In the genomic region with DNA sequence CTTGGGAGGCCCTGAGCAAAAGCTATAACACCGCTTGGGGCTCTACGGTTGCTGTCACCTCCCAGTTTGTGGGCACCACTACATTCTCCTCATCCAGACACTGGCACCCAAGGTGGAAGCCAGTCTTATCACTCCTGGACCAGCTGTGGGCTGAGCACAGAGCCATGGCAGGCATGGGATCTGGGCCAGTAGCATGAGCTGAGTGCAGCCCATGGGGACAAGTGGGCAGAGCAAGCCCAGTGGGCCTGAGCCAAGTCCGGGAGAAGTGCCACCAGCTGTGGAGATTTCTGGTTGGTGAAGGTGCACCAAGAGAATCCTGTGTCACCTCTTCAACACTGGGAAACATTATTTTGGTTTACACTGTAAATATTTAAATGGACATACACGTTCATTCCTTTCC, we compare ENCODE assay signal across 20 cellular contexts.
DNase-seq lines count a peak whose midpoint lies in the region; ATAC-seq and TF ChIP-seq lines count a peak whose summit lies in the region.
"Had no signal": no experiment of that assay in that cellular context is flagged by ENCODE, and none has a peak within 500 bp of the region (broad histone marks: within the 10 kb centered on the region; RNA-seq: fewer than 3 reads in every experiment).

No MANE protein-coding gene starts in this region.

- DNase-seq in activated effector memory CD4-positive, alpha-beta T cell treated with anti-CD3 and anti-CD28 coated beads, Interleukin-2, amount 50 U/mL, for 16 hours, result peak; percentile 55
- DNase-seq in activated effector memory CD4-positive, alpha-beta T cell treated with Interleukin-2 at 50 U/mL for 16 hours, result no peak
- DNase-seq in neural progenitor cell (ENCODE audit: low spot score), result no peak
- DNase-seq in spleen, result peak; percentile 55
- DNase-seq in upper lobe of right lung, result no peak
- DNase-seq in left cardiac atrium, result no peak
- no peak for DNase-seq in H9
- DNase-seq: Caco-2; CD4-positive, CD25-positive, alpha-beta regulatory T cell; CD8-positive, alpha-beta T cell; DMS153; DND-41; GM23248; HFFc6 had no signal

- H4K20me1 ChIP-seq in neural progenitor cell (ENCODE audit: low read depth), result no peaks in the 10 kb centered on the region
- H4K20me1 ChIP-seq in H9 (ENCODE audit: control insufficient read depth, insufficient read depth, insufficient read length), result no peaks in the 10 kb centered on the region
- H4K20me1 ChIP-seq: BLaER1 had no signal

- H3K4me1 ChIP-seq in neural progenitor cell, result no peaks in the 10 kb centered on the region
- H3K4me1 ChIP-seq in spleen, result no peaks in the 10 kb centered on the region
- H3K4me1 ChIP-seq in upper lobe of right lung, result no peaks in the 10 kb centered on the region
- no peaks in the 10 kb centered on the region for H3K4me1 ChIP-seq in H9 (ENCODE audit: insufficient read depth, low read length)
- H3K4me1 ChIP-seq: BLaER1, Caco-2, HAP-1 had no signal

- H3K9ac ChIP-seq in neural progenitor cell (no peak overlapping the region), H9 (ENCODE audit: extremely low read depth, insufficient read length, low read length) (no peak overlapping the region)
- H3K9ac ChIP-seq: BLaER1, GM23248 had no signal

- H3K36me3 Mint-ChIP-seq in neural progenitor cell (no peaks in the 10 kb centered on the region), H9 (ENCODE audit: insufficient read depth in 1 of 3, low read depth in 3 of 3) (peaks cover 0 to 12% (median 0%) of the 10 kb centered on the region in 3 experiments; a peak in 3 of 7 replicates)
- H3K36me3 Mint-ChIP-seq: CD4-positive, CD25-positive, alpha-beta regulatory T cell; CD8-positive, alpha-beta T cell had no signal

- WGBS in spleen, 5 donors, result 70 to 88% (median 84%) methylated on average over 4 of the region's 4 CpGs
- no CpG with 5 or more reads among the region's 4 CpGs for WGBS in H9 (ENCODE audit: extremely low coverage, insufficient read length, low lambda C conversion rate)

- no peak overlapping the region for H2BK5ac ChIP-seq in H9 (ENCODE audit: insufficient read length, low read length)

- no peak overlapping the region for H2BK15ac ChIP-seq in H9 (ENCODE audit: low read depth, low read length)

- no peak overlapping the region for H4K5ac ChIP-seq in H9 (ENCODE audit: insufficient read length, low read depth, low read length)

- H3K4me1 Mint-ChIP-seq in neural progenitor cell (no peaks in the 10 kb centered on the region), H9 (no peaks in the 10 kb centered on the region)
- H3K4me1 Mint-ChIP-seq: B cell; CD4-positive, CD25-positive, alpha-beta regulatory T cell had no signal

- no peaks in the 10 kb centered on the region for H3K36me3 ChIP-seq in neural progenitor cell
- H3K36me3 ChIP-seq in spleen, result no peaks in the 10 kb centered on the region
- no peaks in the 10 kb centered on the region for H3K36me3 ChIP-seq in upper lobe of right lung
- H3K36me3 ChIP-seq: BLaER1, HAP-1 had no signal

- H3K79me2 ChIP-seq in neural progenitor cell (ENCODE audit: low read depth) (no peaks in the 10 kb centered on the region), H9 (ENCODE audit: insufficient read depth, low read length) (no peaks in the 10 kb centered on the region)

- H3K27ac Mint-ChIP-seq in neural progenitor cell, result no peak overlapping the region
- no peak overlapping the region for H3K27ac Mint-ChIP-seq in H9
- H3K27ac Mint-ChIP-seq: B cell; CD4-positive, CD25-positive, alpha-beta regulatory T cell; CD8-positive, alpha-beta T cell; HFFc6 had no signal

- H3K23ac ChIP-seq in H9 (ENCODE audit: insufficient read length, low read depth, low read length), result no peak overlapping the region

- H3K27me3 ChIP-seq in neural progenitor cell (no peaks in the 10 kb centered on the region), spleen (replicated peaks in 1 of 7) (no peaks in the 10 kb centered on the region), upper lobe of right lung (no peaks in the 10 kb centered on the region), H9 (ENCODE audit: insufficient read depth, low read length) (no peaks in the 10 kb centered on the region)
- H3K27me3 ChIP-seq: BLaER1 had no signal

- H3F3A ChIP-seq in neural progenitor cell (ENCODE audit: low read depth), result no peaks in the 10 kb centered on the region

- H3K79me1 ChIP-seq in H9 (ENCODE audit: insufficient read depth, low read depth, low read length, poor library complexity, severe bottlenecking), result no peaks in the 10 kb centered on the region

- H4K8ac ChIP-seq in H9 (replicated peaks; ENCODE audit: insufficient read length, low read depth, low read length), result no peak overlapping the region

- H2AFZ ChIP-seq in neural progenitor cell (replicated peaks) (peak overlapping the region; percentile 45), H9 (ENCODE audit: low read length) (no peak overlapping the region)
- H2AFZ ChIP-seq: GM23248 had no signal

- H3K4me3 Mint-ChIP-seq in neural progenitor cell (no peak overlapping the region), H9 (no peak overlapping the region)
- H3K4me3 Mint-ChIP-seq: B cell; CD4-positive, CD25-positive, alpha-beta regulatory T cell; CD8-positive, alpha-beta T cell; HFFc6 had no signal

- peak; percentile 26 for ATAC-seq in upper lobe of right lung
- no peak for ATAC-seq in HG02840 (IDR thresholded peaks at IDR 0.05; ENCODE audit: low FRiP score, unreplicated experiment)
- ATAC-seq in left cardiac atrium, result no peak
- ATAC-seq: CD8-positive, alpha-beta T cell had no signal

- no peak overlapping the region for H2AK5ac ChIP-seq in H9 (ENCODE audit: insufficient read length, low read length)

- H3K9me3 ChIP-seq in neural progenitor cell (ENCODE audit: low read depth) (no peaks in the 10 kb centered on the region), spleen (peaks cover 0 to 46% (median 25%) of the 10 kb centered on the region in 8 donors), upper lobe of right lung (peaks cover 3% of the 10 kb centered on the region), H9 (ENCODE audit: control insufficient read depth, low read depth, low read length) (no peaks in the 10 kb centered on the region)
- H3K9me3 ChIP-seq: Caco-2, HAP-1 had no signal

- no peak overlapping the region for H3K4me2 ChIP-seq in neural progenitor cell
- no peak overlapping the region for H3K4me2 ChIP-seq in H9 (ENCODE audit: insufficient read depth, insufficient read length, low read length)
- H3K4me2 ChIP-seq: BLaER1 had no signal

- H3T11ph ChIP-seq in H9 (ENCODE audit: low read length), result no peak overlapping the region

- H3K27me3 Mint-ChIP-seq in neural progenitor cell (ENCODE audit: insufficient read depth, low read depth) (no peaks in the 10 kb centered on the region), H9 (ENCODE audit: low read depth) (no peaks in the 10 kb centered on the region)
- H3K27me3 Mint-ChIP-seq: B cell; CD4-positive, CD25-positive, alpha-beta regulatory T cell had no signal

- no peak overlapping the region for H2BK12ac ChIP-seq in H9 (ENCODE audit: insufficient read length, low read depth, low read length)

- no peak overlapping the region for H3K56ac ChIP-seq in H9 (ENCODE audit: insufficient read length, low read depth, low read length)

- TF ChIP-seq CTCF in neural progenitor cell (IDR thresholded peaks at IDR 0.05) (no peak), spleen (IDR thresholded peaks at IDR 0.05 in 8 of 11, conservative IDR thresholded peaks at IDR 0.05 in 3 of 11) (no peak), upper lobe of right lung (IDR thresholded peaks at IDR 0.05) (no peak), H9 (conservative IDR thresholded peaks at IDR 0.05) (no peak)

- H3K23me2 ChIP-seq in H9 (ENCODE audit: insufficient read length, low read depth, low read length, poor library complexity, severe bottlenecking), result no peaks in the 10 kb centered on the region

- no peak overlapping the region for H2BK20ac ChIP-seq in H9 (ENCODE audit: low read depth, low read length, poor library complexity, severe bottlenecking)

- H3K18ac ChIP-seq in H9 (ENCODE audit: insufficient read length, low read depth, low read length), result no peak overlapping the region

- no peak overlapping the region for H3K4ac ChIP-seq in H9 (ENCODE audit: low read depth, low read length)

- no peak overlapping the region for H4K91ac ChIP-seq in H9 (ENCODE audit: insufficient read length, low read depth, low read length)

- no peak overlapping the region for H3K27ac ChIP-seq in neural progenitor cell
- H3K27ac ChIP-seq in spleen, result no peak overlapping the region
- no peak overlapping the region for H3K27ac ChIP-seq in upper lobe of right lung
- H3K27ac ChIP-seq in H9 (ENCODE audit: insufficient read length, low read depth, low read length), result no peak overlapping the region
- H3K27ac ChIP-seq: 22Rv1, BLaER1, C4-2B, GM23248 had no signal

- H3K4me3 ChIP-seq in neural progenitor cell (no peak overlapping the region), spleen (no peak overlapping the region), upper lobe of right lung (no peak overlapping the region)
- H3K4me3 ChIP-seq: BLaER1, GM23248, HAP-1 had no signal

- no peak for TF ChIP-seq POLR2A in spleen (IDR thresholded peaks at IDR 0.05)

- H3K9me3 Mint-ChIP-seq in neural progenitor cell, result no peaks in the 10 kb centered on the region
- H3K9me3 Mint-ChIP-seq in H9, result peaks cover 6 to 19% of the 10 kb centered on the region in 2 experiments; a peak in 4 of 5 replicates

- H2BK120ac ChIP-seq in H9 (ENCODE audit: low read depth, low read length, poor library complexity, severe bottlenecking), result no peak overlapping the region

- intact Hi-C loops in spleen (cut with DNase I; ENCODE audit: low total_unique reads) (no loop called here), upper lobe of right lung (cut with DNase I) (no loop called here), left cardiac atrium (cut with DNase I) (no loop called here)

- H3K14ac ChIP-seq in H9 (ENCODE audit: insufficient read depth, low read length), result no peak overlapping the region

Comparison
In these comparisons a context has a peak if more than half of its experiments do, and no peak if none do; other contexts are left out.
1. DNase-seq: peak in activated effector memory CD4-positive, alpha-beta T cell treated with anti-CD3 and anti-CD28 coated beads, Interleukin-2, amount 50 U/mL, for 16 hours (single experiment) and spleen (single experiment); none in activated effector memory CD4-positive, alpha-beta T cell treated with Interleukin-2 at 50 U/mL for 16 hours (single experiment), neural progenitor cell (single experiment), upper lobe of right lung (single experiment), left cardiac atrium (single experiment) and H9 (single experiment).